ENCODE assay signal across 9 cellular contexts in the genomic region with DNA sequence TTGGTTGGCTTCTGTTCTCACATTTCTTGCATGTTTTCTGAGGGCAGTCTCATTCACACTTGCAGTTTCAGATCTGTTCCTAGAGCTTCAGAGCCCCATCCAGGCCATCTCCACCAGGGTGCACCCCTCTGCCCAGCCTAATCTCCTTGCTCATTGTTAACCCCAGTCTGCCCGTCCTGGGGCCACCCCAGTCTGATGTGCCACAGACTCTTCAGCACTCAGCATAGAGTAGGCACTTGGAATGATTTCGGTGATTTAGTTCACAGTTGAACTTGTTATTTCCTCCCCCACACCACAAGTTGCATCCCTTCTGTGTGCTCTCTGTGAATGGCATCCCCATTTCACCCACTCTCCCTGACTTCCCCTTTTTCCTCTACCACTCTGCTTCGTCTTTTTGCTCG. TPM values are rescaled to one million over a fixed set of nuclear protein-coding genes. Genes with fewer than 3 reads are reported as not detected.
DNase-seq lines count a peak whose midpoint lies in the region; ATAC-seq and TF ChIP-seq lines count a peak whose summit lies in the region.
"Had no signal": no experiment of that assay in that cellular context is flagged by ENCODE, and none has a peak within 500 bp of the region (broad histone marks: within the 10 kb centered on the region; RNA-seq: fewer than 3 reads in every experiment).

No MANE protein-coding gene starts in this region.

- no peak overlapping the region for H2AFZ ChIP-seq in OCI-LY7 (ENCODE audit: low read length)

- H3K27ac ChIP-seq in OCI-LY7 (ENCODE audit: low read depth, low read length, poor library complexity, severe bottlenecking) = no peak overlapping the region

- no peaks in the 10 kb centered on the region for H3K36me3 ChIP-seq in OCI-LY7 (ENCODE audit: insufficient read depth, low read length)

- no peaks in the 10 kb centered on the region for H3K79me2 ChIP-seq in OCI-LY7 (ENCODE audit: insufficient read depth, low read depth, low read length)

- H3K4me1 ChIP-seq in OCI-LY7 (ENCODE audit: insufficient read depth, low read length, poor library complexity, severe bottlenecking) = peaks cover 17% of the 10 kb centered on the region

- no peak overlapping the region for H3K4me3 ChIP-seq in OCI-LY7 (ENCODE audit: low read depth, low read length, poor library complexity, severe bottlenecking)

- intact Hi-C loops in activated naive CD4-positive, alpha-beta T cell treated with anti-CD3 and anti-CD28 coated beads for 36 hours (cut with micrococcal nuclease) = no loop called here
- intact Hi-C loops in OCI-LY7 (cut with micrococcal nuclease; ENCODE audit: unreplicated experiment) = no loop called here

- H3K4me3 Mint-ChIP-seq in activated naive CD4-positive, alpha-beta T cell treated with anti-CD3 and anti-CD28 coated beads for 36 hours = no peak overlapping the region
- no peak overlapping the region for H3K4me3 Mint-ChIP-seq in activated naive CD4-positive, alpha-beta T cell treated with anti-CD3 and anti-CD28 coated beads, Interleukin-2, amount 10 ng/mL, durations not matched to agents 7 days and 5 days

- H3K4me2 ChIP-seq in OCI-LY7 (ENCODE audit: low read length) = peak overlapping the region; percentile 41; the same call in 1 of the 2 replicates

- POLR2A ChIA-PET in OCI-LY7 (lab: Charles Lee) = interaction anchor here (0.5 to 0.7 kb wide), 2 partner anchors 19 to 948 kb away, joined by 3 read pairs; no protein-coding TSS in a partner anchor

- no peaks in the 10 kb centered on the region for H3K9me3 ChIP-seq in OCI-LY7 (ENCODE audit: low read length)

- H3K9me3 Mint-ChIP-seq in activated naive CD4-positive, alpha-beta T cell treated with anti-CD3 and anti-CD28 coated beads for 36 hours = no peaks in the 10 kb centered on the region
- no peaks in the 10 kb centered on the region for H3K9me3 Mint-ChIP-seq in activated naive CD4-positive, alpha-beta T cell treated with anti-CD3 and anti-CD28 coated beads, Interleukin-2, amount 10 ng/mL, durations not matched to agents 7 days and 5 days

- CTCF ChIA-PET in activated naive CD4-positive, alpha-beta T cell treated with anti-CD3 and anti-CD28 coated beads for 36 hours (lab: Charles Lee) = no interaction called here
- CTCF ChIA-PET in activated naive CD4-positive, alpha-beta T cell treated with anti-CD3 and anti-CD28 coated beads, Interleukin-2, amount 10 ng/mL, durations not matched to agents 7 days and 5 days (lab: Charles Lee) = interaction anchor here (0.7 to 0.8 kb wide), 2 partner anchors 20 to 112 kb away, joined by 3 to 5 read pairs; no protein-coding TSS in a partner anchor
- CTCF ChIA-PET in OCI-LY7 (lab: Charles Lee; ENCODE audit: unreplicated experiment) = no interaction called here

- H3K27ac Mint-ChIP-seq in activated naive CD4-positive, alpha-beta T cell treated with anti-CD3 and anti-CD28 coated beads for 36 hours = no peak overlapping the region
- no peak overlapping the region for H3K27ac Mint-ChIP-seq in activated naive CD4-positive, alpha-beta T cell treated with anti-CD3 and anti-CD28 coated beads, Interleukin-2, amount 10 ng/mL, durations not matched to agents 7 days and 5 days

- H3K27me3 Mint-ChIP-seq in activated naive CD4-positive, alpha-beta T cell treated with anti-CD3 and anti-CD28 coated beads for 36 hours (ENCODE audit: low read depth) = no peaks in the 10 kb centered on the region
- no peaks in the 10 kb centered on the region for H3K27me3 Mint-ChIP-seq in activated naive CD4-positive, alpha-beta T cell treated with anti-CD3 and anti-CD28 coated beads, Interleukin-2, amount 10 ng/mL, durations not matched to agents 7 days and 5 days

- H3K9me2 ChIP-seq in OCI-LY7 (ENCODE audit: insufficient read depth, low read length) = no peaks in the 10 kb centered on the region

- H3K36me3 Mint-ChIP-seq in activated naive CD4-positive, alpha-beta T cell treated with anti-CD3 and anti-CD28 coated beads for 36 hours (ENCODE audit: low read depth) = peaks cover 3% of the 10 kb centered on the region
- peaks cover 2% of the 10 kb centered on the region for H3K36me3 Mint-ChIP-seq in activated naive CD4-positive, alpha-beta T cell treated with anti-CD3 and anti-CD28 coated beads, Interleukin-2, amount 10 ng/mL, durations not matched to agents 7 days and 5 days

- ATAC-seq in HG02938 (IDR thresholded peaks at IDR 0.05; ENCODE audit: unreplicated experiment) (peak; percentile 90), GM18873 (IDR thresholded peaks at IDR 0.05; ENCODE audit: low FRiP score, unreplicated experiment) (no peak)
- ATAC-seq: esophagus mucosa had no signal

- peaks cover 32% of the 10 kb centered on the region for H3K4me1 Mint-ChIP-seq in activated naive CD4-positive, alpha-beta T cell treated with anti-CD3 and anti-CD28 coated beads for 36 hours (ENCODE audit: low read depth)
- H3K4me1 Mint-ChIP-seq in activated naive CD4-positive, alpha-beta T cell treated with anti-CD3 and anti-CD28 coated beads, Interleukin-2, amount 10 ng/mL, durations not matched to agents 7 days and 5 days = peaks cover 21% of the 10 kb centered on the region

- peak; percentile 12 for DNase-seq in activated naive CD4-positive, alpha-beta T cell treated with anti-CD3 and anti-CD28 coated beads for 36 hours
- no peak for DNase-seq in activated naive CD4-positive, alpha-beta T cell treated with anti-CD3 and anti-CD28 coated beads, Interleukin-2, amount 10 ng/mL, durations not matched to agents 7 days and 5 days
- peak; percentile 6 for DNase-seq in OCI-LY7 (ENCODE audit: low spot score)
- DNase-seq in NCI-H748 (lab: John Stamatoyannopoulos, UW; ENCODE audit: unreplicated experiment) = no peak
- no peak for DNase-seq in retina
- no peak for DNase-seq in putamen (ENCODE audit: low spot score)

- TF ChIP-seq CTCF in OCI-LY7 (conservative IDR thresholded peaks at IDR 0.05; ENCODE audit: low read length) = no peak

- H4K20me1 ChIP-seq in OCI-LY7 (ENCODE audit: insufficient read depth, low read length) = no peaks in the 10 kb centered on the region

- no TSS peak for BruUV-seq in OCI-LY7 (replicated peaks; lab: Mats Ljungman, UMichigan)

RNA-seq across cellular contexts. Expression of gene ANO6, which starts 41.3 kb away (rescaled TPM):
- total RNA-seq in activated naive CD4-positive, alpha-beta T cell treated with anti-CD3 and anti-CD28 coated beads for 36 hours = 10 to 100 TPM; 12.9 to 14.6 TPM
- total RNA-seq in OCI-LY7 (2014; rRNA removed; shearing (Covaris generic)) = 11.9 and 15.0 TPM in 2 replicates
- total RNA-seq in OCI-LY7 (2022) = 17.7 and 19.7 TPM in 2 replicates

Comparison
In these comparisons a context has a peak if more than half of its experiments do, and no peak if none do; other contexts are left out.
1. DNase-seq: peak in activated naive CD4-positive, alpha-beta T cell treated with anti-CD3 and anti-CD28 coated beads for 36 hours (single experiment) and OCI-LY7 (single experiment); none in activated naive CD4-positive, alpha-beta T cell treated with anti-CD3 and anti-CD28 coated beads, Interleukin-2, amount 10 ng/mL, durations not matched to agents 7 days and 5 days (single experiment), NCI-H748 (single experiment), retina (single experiment) and putamen (single experiment).